In genomic region chr19:5718032-5718578, GRCh38 we compare ENCODE assay signal across 9 cellular contexts. TPM values are rescaled to one million over a fixed set of nuclear protein-coding genes. Genes with fewer than 3 reads are reported as not detected.
DNase-seq lines count a peak whose midpoint lies in the region; FAIRE-seq and TF ChIP-seq lines count a peak whose summit lies in the region.
"Had no signal": no experiment of that assay in that cellular context is flagged by ENCODE, and none has a peak within 500 bp of the region (broad histone marks: within the 10 kb centered on the region; RNA-seq: fewer than 3 reads in every experiment).

No MANE protein-coding gene starts in this region.

- no peak for TF ChIP-seq CTCF in GM13977 (IDR thresholded peaks at IDR 0.05; ENCODE audit: extremely low read depth, insufficient read depth, missing control alignments)

- in situ Hi-C loops in ACHN (cut with HindIII; ENCODE audit: low pct_ligation_motif_present, low pct_unique_long_range_greater_than_20kb, low sequenced_read_pairs): no loop called here
- in situ Hi-C loops in GM13977 (cut with MboI; ENCODE audit: low pct_unique_long_range_greater_than_20kb, low sequenced_read_pairs, unreplicated experiment): no loop called here

- H4K8ac ChIP-seq in mesendoderm (ENCODE audit: low read depth, low read length): no peak overlapping the region

- H4K5ac ChIP-seq in mesendoderm (ENCODE audit: low read length): no peak overlapping the region

- no peak overlapping the region for H2AK5ac ChIP-seq in mesendoderm (ENCODE audit: low read length)

- peak overlapping the region; percentile 93 for H3K56ac ChIP-seq in mesendoderm (ENCODE audit: low read length)

- H3K18ac ChIP-seq in mesendoderm (ENCODE audit: low read length): no peak overlapping the region

- peak overlapping the region; percentile 99 for H3K4me3 ChIP-seq in Jurkat, Clone E6-1 (ENCODE audit: low read length)
- H3K4me3 ChIP-seq in mesendoderm (ENCODE audit: low read length) (peak overlapping the region; percentile 98), small intestine (ENCODE audit: low read depth in 1 of 2, low read length in 2 of 2) (no peak overlapping the region)

- no peak overlapping the region for H2BK5ac ChIP-seq in mesendoderm (ENCODE audit: low read length)

- H2BK15ac ChIP-seq in mesendoderm (replicated peaks; ENCODE audit: low read depth): no peak overlapping the region

- H3K27ac Mint-ChIP-seq in activated naive CD8-positive, alpha-beta T cell treated with anti-CD3 and anti-CD28 coated beads for 36 hours: peak overlapping the region; percentile 100

- DNase-seq in ACHN (peak; percentile 50), mesendoderm (no peak), small intestine (no peak), anterior cingulate cortex (lab: John Stamatoyannopoulos, UW) (no peak), GM13977 (ENCODE audit: low spot score) (no peak)
- DNase-seq in Jurkat, Clone E6-1 (ENCODE audit: low read depth, low spot score): no peak
- DNase-seq in activated naive CD8-positive, alpha-beta T cell treated with anti-CD3 and anti-CD28 coated beads for 36 hours: peak; percentile 71
- no peak for DNase-seq in effector CD4-positive, alpha-beta T cell

- peaks cover 44% of the 10 kb centered on the region for H3K79me2 ChIP-seq in mesendoderm (ENCODE audit: control insufficient read depth, insufficient read depth, low read length)

- H3K4me1 ChIP-seq in mesendoderm (ENCODE audit: control insufficient read depth, low read depth, low read length) (no peaks in the 10 kb centered on the region), small intestine (ENCODE audit: control insufficient read depth in 2 of 2, insufficient read depth in 1 of 2, low read depth in 1 of 2, low read length in 1 of 2) (peaks cover 2 to 13% of the 10 kb centered on the region in 2 donors)

- no peak for FAIRE-seq in small intestine (lab: Jason Lieb, UNC)

- H3K9me3 Mint-ChIP-seq in activated naive CD8-positive, alpha-beta T cell treated with anti-CD3 and anti-CD28 coated beads for 36 hours: no peaks in the 10 kb centered on the region

- H2BK120ac ChIP-seq in mesendoderm (ENCODE audit: low read depth, low read length): no peak overlapping the region

- WGBS in mesendoderm (ENCODE audit: extremely low coverage, insufficient coverage, low lambda C conversion rate): no CpG with 5 or more reads among the region's 14 CpGs
- 55 to 64% (median 63%) methylated on average over 14 of the region's 14 CpGs for WGBS in small intestine, 3 donors

- no peaks in the 10 kb centered on the region for H3K27me3 Mint-ChIP-seq in activated naive CD8-positive, alpha-beta T cell treated with anti-CD3 and anti-CD28 coated beads for 36 hours

- H3K27me3 ChIP-seq in mesendoderm (ENCODE audit: insufficient read depth, low read length, poor library complexity) (no peaks in the 10 kb centered on the region), small intestine (ENCODE audit: control insufficient read depth in 2 of 2, insufficient read depth in 2 of 2, low read length in 2 of 2) (no peaks in the 10 kb centered on the region)

- H3K4ac ChIP-seq in mesendoderm (ENCODE audit: low read depth, low read length): no peak overlapping the region

- no peak overlapping the region for H3K23ac ChIP-seq in mesendoderm (ENCODE audit: low read length)

- H3K36me3 Mint-ChIP-seq in activated naive CD8-positive, alpha-beta T cell treated with anti-CD3 and anti-CD28 coated beads for 36 hours: peaks cover 43% of the 10 kb centered on the region

- H3K9ac ChIP-seq in mesendoderm (ENCODE audit: low read length): peak overlapping the region; percentile 91

- peaks cover 16% of the 10 kb centered on the region for H3K79me1 ChIP-seq in mesendoderm (ENCODE audit: low read length)

- H3K27ac ChIP-seq in mesendoderm (ENCODE audit: low read depth, low read length): peak overlapping the region; percentile 7
- H3K27ac ChIP-seq in small intestine (ENCODE audit: low read depth in 1 of 2, low read length in 1 of 2): peak overlapping the region in 1 of 2 donors; percentile 1

- H3K36me3 ChIP-seq in mesendoderm (ENCODE audit: control insufficient read depth, insufficient read depth, low read length) (peaks cover under 1% of the 10 kb centered on the region), small intestine (ENCODE audit: control insufficient read depth in 2 of 2, insufficient read depth in 2 of 2, low read length in 2 of 2) (peaks cover 0 to 3% of the 10 kb centered on the region in 2 donors)

- peaks cover 26% of the 10 kb centered on the region for H3K4me1 Mint-ChIP-seq in activated naive CD8-positive, alpha-beta T cell treated with anti-CD3 and anti-CD28 coated beads for 36 hours

- H3K9me3 ChIP-seq in small intestine (ENCODE audit: control insufficient read depth, low read depth): no peaks in the 10 kb centered on the region

- peak overlapping the region; percentile 85 for H3K4me2 ChIP-seq in mesendoderm (ENCODE audit: low read length)

- peak overlapping the region; percentile 98 for H3K4me3 Mint-ChIP-seq in activated naive CD8-positive, alpha-beta T cell treated with anti-CD3 and anti-CD28 coated beads for 36 hours

RNA-seq across cellular contexts. Expression of gene LONP1, which starts 1.8 kb away (rescaled TPM):
- 139 TPM for polyA plus RNA-seq in Jurkat, Clone E6-1 (2012; ENCODE audit: insufficient read depth, insufficient read length)
- 100 to 1,000 TPM; 277 to 287 TPM for total RNA-seq in activated naive CD8-positive, alpha-beta T cell treated with anti-CD3 and anti-CD28 coated beads for 36 hours
- 45.3 TPM for polyA plus RNA-seq in mesendoderm (2013, experiment 1 of 2)
- 45.8 TPM for polyA plus RNA-seq in mesendoderm (2013, experiment 2 of 2)
- polyA plus RNA-seq in small intestine: 10 to 100 TPM; 41.6 to 69.2 (median 45.6) TPM

RNA-seq across cellular contexts. Expression of gene CATSPERD, which starts 2.3 kb away (rescaled TPM):
- not detected for polyA plus RNA-seq in Jurkat, Clone E6-1 (2012; ENCODE audit: insufficient read depth, insufficient read length)
- not detected for total RNA-seq in activated naive CD8-positive, alpha-beta T cell treated with anti-CD3 and anti-CD28 coated beads for 36 hours
- polyA plus RNA-seq in mesendoderm (2013, experiment 1 of 2): 0.03 TPM
- polyA plus RNA-seq in mesendoderm (2013, experiment 2 of 2): not detected
- not detected for polyA plus RNA-seq in small intestine
- total RNA-seq: subcutaneous adipose tissue had no signal

RNA-seq across cellular contexts. Expression of gene RPL36, which starts 28.0 kb away (rescaled TPM):
- polyA plus RNA-seq in Jurkat, Clone E6-1 (2012; ENCODE audit: insufficient read depth, insufficient read length): 2,899 TPM
- total RNA-seq in activated naive CD8-positive, alpha-beta T cell treated with anti-CD3 and anti-CD28 coated beads for 36 hours: 1,000 to 10,000 TPM; 1,649 to 1,711 TPM
- 1,911 TPM for polyA plus RNA-seq in mesendoderm (2013, experiment 1 of 2)
- polyA plus RNA-seq in mesendoderm (2013, experiment 2 of 2): 1,926 TPM
- polyA plus RNA-seq in small intestine: 1,000 to 10,000 TPM in 2 of 3 donors, 100 to 1,000 TPM in 1; 945 to 1,946 (median 1,463) TPM

RNA-seq across cellular contexts. Expression of gene HSD11B1L, which starts 37.3 kb away (rescaled TPM):
- 10.3 TPM for polyA plus RNA-seq in Jurkat, Clone E6-1 (2012; ENCODE audit: insufficient read depth, insufficient read length)
- total RNA-seq in activated naive CD8-positive, alpha-beta T cell treated with anti-CD3 and anti-CD28 coated beads for 36 hours: 1 to 10 TPM; 1.5 to 3.2 TPM
- polyA plus RNA-seq in mesendoderm (2013, experiment 1 of 2): 1.7 TPM
- polyA plus RNA-seq in mesendoderm (2013, experiment 2 of 2): 1.8 TPM
- 1 to 10 TPM; 4.5 to 6.0 (median 4.6) TPM for polyA plus RNA-seq in small intestine

RNA-seq across cellular contexts. Expression of gene MICOS13, which starts 37.8 kb away (rescaled TPM):
- 78.7 TPM for polyA plus RNA-seq in Jurkat, Clone E6-1 (2012; ENCODE audit: insufficient read depth, insufficient read length)
- total RNA-seq in activated naive CD8-positive, alpha-beta T cell treated with anti-CD3 and anti-CD28 coated beads for 36 hours: 10 to 100 TPM; 44.6 to 53.5 TPM
- 12.6 TPM for polyA plus RNA-seq in mesendoderm (2013, experiment 1 of 2)
- polyA plus RNA-seq in mesendoderm (2013, experiment 2 of 2): 13.5 TPM
- polyA plus RNA-seq in small intestine: 100 to 1,000 TPM in 2 of 3 donors, 10 to 100 TPM in 1; 99.5 to 134 (median 117) TPM

Comparison
In these comparisons a context has a peak if more than half of its experiments do, and no peak if none do; other contexts are left out.
1. DNase-seq: peak in ACHN (single experiment) and activated naive CD8-positive, alpha-beta T cell treated with anti-CD3 and anti-CD28 coated beads for 36 hours (single experiment); none in Jurkat, Clone E6-1 (single experiment), mesendoderm (single experiment), effector CD4-positive, alpha-beta T cell (single experiment), small intestine (single experiment), anterior cingulate cortex (0 of 58) and GM13977 (single experiment).
2. H3K4me3 ChIP-seq: peak in Jurkat, Clone E6-1 (single experiment) and mesendoderm (single experiment); none in small intestine (0 of 2).